Comparison of ENCODE assay signal across 9 cellular contexts in the genomic region with DNA sequence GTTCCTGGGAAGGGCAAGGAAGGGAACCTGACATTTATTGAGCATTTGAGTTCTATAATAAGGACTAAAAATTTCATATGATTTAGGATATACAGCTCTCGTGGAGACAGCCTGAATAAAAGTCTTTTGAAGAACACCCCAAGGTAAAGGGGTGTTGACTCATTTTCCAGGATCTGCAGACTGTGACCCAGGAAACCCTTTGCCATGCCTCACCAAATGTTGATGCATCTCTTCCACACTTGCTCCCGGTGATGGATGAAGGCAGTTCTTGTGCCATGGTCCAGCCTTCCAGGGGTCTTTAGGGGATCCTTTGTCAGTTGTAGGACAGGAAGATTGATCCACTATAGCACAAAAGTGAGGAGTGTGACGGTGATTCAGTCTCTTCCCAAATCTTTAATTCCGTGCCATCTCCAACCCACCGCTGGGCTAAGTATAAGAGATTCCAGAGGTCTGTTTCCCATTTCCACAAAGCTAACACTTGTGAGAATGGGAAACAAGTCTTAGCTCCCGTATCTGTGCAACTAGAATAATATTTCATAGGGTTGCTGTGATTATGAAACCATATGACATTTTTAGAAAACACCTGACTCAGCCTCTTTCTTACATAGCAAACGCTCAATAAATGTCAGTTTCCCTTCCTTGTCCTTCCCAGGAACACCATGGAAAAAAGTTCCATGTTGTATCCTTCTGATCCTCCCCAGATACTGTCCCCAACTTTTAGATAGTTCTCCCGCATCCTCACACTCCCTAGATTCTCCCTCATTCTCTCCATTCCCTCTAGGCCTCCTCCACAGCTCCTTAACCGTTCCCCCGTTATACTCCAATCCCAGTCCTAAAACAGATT. TPM values are rescaled to one million over a fixed set of nuclear protein-coding genes. Genes with fewer than 3 reads are reported as not detected.
DNase-seq lines count a peak whose midpoint lies in the region; ATAC-seq, FAIRE-seq and TF ChIP-seq lines count a peak whose summit lies in the region.
"Had no signal": no experiment of that assay in that cellular context is flagged by ENCODE, and none has a peak within 500 bp of the region (broad histone marks: within the 10 kb centered on the region; RNA-seq: fewer than 3 reads in every experiment).

No MANE protein-coding gene starts in this region.

- H3K27me3 Mint-ChIP-seq in T-helper 2 cell treated with Interferon-gamma antibody and Interleukin-4, amounts not matched to agents 5 μg/mL and 100 μg/mL, for 36 hours (ENCODE audit: low read depth) = no peaks in the 10 kb centered on the region

- no peak for TF ChIP-seq EP300 in suprapubic skin (IDR thresholded peaks at IDR 0.05)

- no peak for ATAC-seq in GM21381 (IDR thresholded peaks at IDR 0.05; ENCODE audit: unreplicated experiment)

- H3K4me1 ChIP-seq in adrenal gland (replicated peaks in 1 of 2) = peaks cover 22 to 31% of the 10 kb centered on the region in 2 donors
- H3K4me1 ChIP-seq in kidney (ENCODE audit: control insufficient read depth in 1 of 2, insufficient read depth in 1 of 2, low read depth in 1 of 2, low read length in 2 of 2) = peaks cover 13 to 18% of the 10 kb centered on the region in 2 donors
- H3K4me1 ChIP-seq in suprapubic skin = peaks cover 46% of the 10 kb centered on the region

- H3K4me3 Mint-ChIP-seq in T-helper 2 cell treated with Interferon-gamma antibody and Interleukin-4, amounts not matched to agents 5 μg/mL and 100 μg/mL, for 36 hours = peak overlapping the region; percentile 91

- H3K36me3 ChIP-seq in adrenal gland (replicated peaks in 1 of 2) (peaks cover 0 to 27% of the 10 kb centered on the region in 2 donors), kidney (ENCODE audit: control insufficient read depth in 1 of 2, insufficient read depth in 2 of 2, low read length in 2 of 2) (peaks cover 3 to 6% of the 10 kb centered on the region in 2 donors), suprapubic skin (peaks cover 32% of the 10 kb centered on the region)

- peak overlapping the region; percentile 93 for H3K27ac Mint-ChIP-seq in T-helper 2 cell treated with Interferon-gamma antibody and Interleukin-4, amounts not matched to agents 5 μg/mL and 100 μg/mL, for 36 hours

- H3K9ac ChIP-seq in kidney (ENCODE audit: low read length in 2 of 2) = peak overlapping the region; percentile 81 to 82

- TF ChIP-seq CTCF in adrenal gland (IDR thresholded peaks at IDR 0.05) (no peak), kidney (IDR thresholded peaks at IDR 0.05; ENCODE audit: borderline replicate concordance, extremely low read depth, insufficient read depth) (no peak), suprapubic skin (IDR thresholded peaks at IDR 0.05) (no peak)

- no peaks in the 10 kb centered on the region for H3K9me3 ChIP-seq in adrenal gland (replicated peaks in 1 of 3)
- H3K9me3 ChIP-seq in kidney (ENCODE audit: control insufficient read depth in 1 of 2, low read length in 2 of 2) = no peaks in the 10 kb centered on the region
- H3K9me3 ChIP-seq in suprapubic skin = no peaks in the 10 kb centered on the region

- intact Hi-C loops in adrenal gland (cut with DNase I) (loop anchor here in 1 of 2 donors (10.0 kb wide), 1 partner anchor 184 kb away; a partner anchor contains a TSS), kidney (cut with DNase I) (no loop called here)

- H3K9me3 Mint-ChIP-seq in T-helper 2 cell treated with Interferon-gamma antibody and Interleukin-4, amounts not matched to agents 5 μg/mL and 100 μg/mL, for 36 hours = no peaks in the 10 kb centered on the region

- peaks cover 28% of the 10 kb centered on the region for H3K4me1 Mint-ChIP-seq in T-helper 2 cell treated with Interferon-gamma antibody and Interleukin-4, amounts not matched to agents 5 μg/mL and 100 μg/mL, for 36 hours (ENCODE audit: low read depth)

- DNase-seq in T-helper 2 cell treated with Interferon-gamma antibody and Interleukin-4, amounts not matched to agents 5 μg/mL and 100 μg/mL, for 36 hours (ENCODE audit: low spot score) = no peak
- DNase-seq in T-helper 2 cell (no peak), adrenal gland (peak in 5 of 7 donors; percentile 35 to 59 (median 56)), kidney (peak; percentile 18), suprapubic skin (ENCODE audit: low spot score in 2 of 2) (no peak), SIG-M5 treated with dmso at 0.1 percent for 504 hours (lab: John Stamatoyannopoulos, UW; ENCODE audit: unreplicated experiment) (no peak), Ammon's horn (ENCODE audit: low spot score) (no peak)

- H3K27me3 ChIP-seq in adrenal gland (no peaks in the 10 kb centered on the region), suprapubic skin (no peaks in the 10 kb centered on the region)

- peaks cover 16% of the 10 kb centered on the region for H3K36me3 Mint-ChIP-seq in T-helper 2 cell treated with Interferon-gamma antibody and Interleukin-4, amounts not matched to agents 5 μg/mL and 100 μg/mL, for 36 hours (ENCODE audit: low read depth)

- TF ChIP-seq POLR2A in adrenal gland (IDR thresholded peaks at IDR 0.05) = peak in 1 of 2 donors; percentile 15
- TF ChIP-seq POLR2A in suprapubic skin (IDR thresholded peaks at IDR 0.05) = no peak

- FAIRE-seq in kidney (lab: Jason Lieb, UNC) = no peak

- 21 to 23% (median 22%) methylated on average over 10 of the region's 10 CpGs for WGBS in adrenal gland, 4 donors
- 19% methylated on average over 10 of the region's 10 CpGs for WGBS in suprapubic skin

- peak overlapping the region; percentile 11 to 88 (median 78) for H3K4me3 ChIP-seq in adrenal gland
- H3K4me3 ChIP-seq in kidney (ENCODE audit: low read length in 2 of 2) = peak overlapping the region; percentile 89 to 91
- peak overlapping the region; percentile 80 for H3K4me3 ChIP-seq in suprapubic skin

- peak overlapping the region; percentile 50 to 98 (median 88) for H3K27ac ChIP-seq in adrenal gland
- H3K27ac ChIP-seq in kidney (ENCODE audit: low read depth in 2 of 2, low read length in 2 of 2) = peak overlapping the region; percentile 89 to 96
- H3K27ac ChIP-seq in suprapubic skin = peak overlapping the region; percentile 84

RNA-seq across cellular contexts. Expression of a gene that starts 0.8 kb away (rescaled TPM):
- total RNA-seq in adrenal gland (100 to 1,000 TPM in 2 of 8 donors, 10 to 100 TPM in 6; 50.1 to 108 (median 82.4) TPM), kidney (46.2 TPM), suprapubic skin (10 to 100 TPM; 35.9 to 72.9 (median 52.5) TPM)
- polyA plus RNA-seq in adrenal gland (100 to 1,000 TPM in 2 of 3 donors, 10 to 100 TPM in 1; 59.2 to 210 (median 172) TPM), kidney (ENCODE audit: insufficient read depth, low read depth, low replicate concordance) (43.4 TPM)

RNA-seq across cellular contexts. Expression of a gene that starts 15.6 kb away (rescaled TPM):
- total RNA-seq in adrenal gland (not detected), kidney (not detected), suprapubic skin (not detected)
- polyA plus RNA-seq in adrenal gland (under 1 TPM in 1 of 3 donors, not detected in 2; 0.03 TPM), kidney (ENCODE audit: insufficient read depth, low read depth, low replicate concordance) (not detected)
- total RNA-seq: renal cortical epithelial cell had no signal

RNA-seq across cellular contexts. Expression of a gene that starts 21.1 kb away (rescaled TPM):
- total RNA-seq in adrenal gland = 10 to 100 TPM; 56.8 to 94.9 (median 69.6) TPM
- 100 to 1,000 TPM in 2 of 3 donors, 10 to 100 TPM in 1; 45.9 to 240 (median 220) TPM for polyA plus RNA-seq in adrenal gland
- total RNA-seq in kidney = 49.0 TPM
- polyA plus RNA-seq in kidney (ENCODE audit: insufficient read depth, low read depth, low replicate concordance) = 105 TPM
- 10 to 100 TPM; 38.2 to 54.6 (median 46.3) TPM for total RNA-seq in suprapubic skin

RNA-seq across cellular contexts. Expression of a gene that starts 25.2 kb away (rescaled TPM):
- total RNA-seq in adrenal gland (100 to 1,000 TPM; 501 to 966 (median 676) TPM), kidney (439 TPM), suprapubic skin (100 to 1,000 TPM; 457 to 612 (median 511) TPM)
- polyA plus RNA-seq in adrenal gland (1,000 to 10,000 TPM in 2 of 3 donors, 100 to 1,000 TPM in 1; 840 to 2,052 (median 2,012) TPM), kidney (ENCODE audit: insufficient read depth, low read depth, low replicate concordance) (1,405 TPM)

RNA-seq across cellular contexts. Expression of a gene that starts 52.5 kb away (rescaled TPM):
- total RNA-seq in adrenal gland = 1 to 10 TPM in 5 of 8 donors, under 1 TPM in 3; 0.69 to 4.1 (median 1.4) TPM
- under 1 TPM; 0.56 to 0.81 (median 0.79) TPM for polyA plus RNA-seq in adrenal gland
- 1.5 TPM for total RNA-seq in kidney
- 2.9 TPM for polyA plus RNA-seq in kidney (ENCODE audit: insufficient read depth, low read depth, low replicate concordance)
- total RNA-seq in suprapubic skin = 10 to 100 TPM in 1 of 4 donors, 1 to 10 TPM in 3; 5.7 to 10.6 (median 6.1) TPM

Comparison
In these comparisons a context has a peak if more than half of its experiments do, and no peak if none do; other contexts are left out.
1. DNase-seq: peak in adrenal gland (5 of 7) and kidney (single experiment); none in T-helper 2 cell treated with Interferon-gamma antibody and Interleukin-4, amounts not matched to agents 5 μg/mL and 100 μg/mL, for 36 hours (single experiment), T-helper 2 cell (0 of 5), suprapubic skin (0 of 2), SIG-M5 treated with dmso at 0.1 percent for 504 hours (single experiment) and Ammon's horn (single experiment).
2. Peak in every context shown above with its lines, with median percentiles within 50 percentile points of each other: H3K27ac ChIP-seq and H3K4me3 ChIP-seq.